Comparison of ENCODE assay signal across 1 cellular context in the genomic region with DNA sequence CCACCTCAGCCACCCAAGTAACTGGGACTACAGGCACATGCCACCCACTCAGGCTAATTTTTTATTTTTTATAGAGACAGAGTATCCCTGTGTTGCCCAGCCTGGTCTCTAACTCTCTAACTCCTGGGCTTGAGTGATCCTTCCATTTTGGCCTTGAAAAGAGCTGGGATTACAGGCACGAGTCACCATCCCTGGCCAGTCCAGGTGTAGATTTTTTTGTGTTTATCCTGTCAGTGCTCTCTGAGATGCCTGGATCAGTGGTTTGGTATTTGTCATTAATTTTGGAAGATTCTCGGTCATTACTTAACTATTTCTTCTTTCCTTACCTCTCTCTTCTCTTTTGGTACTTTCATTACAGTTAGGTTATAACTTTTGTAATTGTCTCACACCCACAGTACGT.
TF ChIP-seq lines count a peak whose summit lies in the region.

No MANE protein-coding gene starts in this region.

TF ChIP-seq in IMR-90, 13 proteins besides CTCF, POLR2A, EP300 and RAD21:
- TF ChIP-seq, protein P1, sequence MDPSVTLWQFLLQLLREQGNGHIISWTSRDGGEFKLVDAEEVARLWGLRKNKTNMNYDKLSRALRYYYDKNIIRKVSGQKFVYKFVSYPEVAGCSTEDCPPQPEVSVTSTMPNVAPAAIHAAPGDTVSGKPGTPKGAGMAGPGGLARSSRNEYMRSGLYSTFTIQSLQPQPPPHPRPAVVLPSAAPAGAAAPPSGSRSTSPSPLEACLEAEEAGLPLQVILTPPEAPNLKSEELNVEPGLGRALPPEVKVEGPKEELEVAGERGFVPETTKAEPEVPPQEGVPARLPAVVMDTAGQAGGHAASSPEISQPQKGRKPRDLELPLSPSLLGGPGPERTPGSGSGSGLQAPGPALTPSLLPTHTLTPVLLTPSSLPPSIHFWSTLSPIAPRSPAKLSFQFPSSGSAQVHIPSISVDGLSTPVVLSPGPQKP (IDR thresholded peaks at IDR 0.05; ENCODE audit: borderline replicate concordance, low read depth, low read length) = no peak
- TF ChIP-seq SMC3 (IDR thresholded peaks at IDR 0.05; ENCODE audit: low read depth, low read length) = no peak
- TF ChIP-seq CHD1 (IDR thresholded peaks at IDR 0.05; ENCODE audit: low read depth, low read length) = no peak
- no peak for TF ChIP-seq MXI1 (IDR thresholded peaks at IDR 0.05; ENCODE audit: borderline replicate concordance, low read depth, low read length)
- no peak for TF ChIP-seq RCOR1 (IDR thresholded peaks at IDR 0.05; ENCODE audit: insufficient replicate concordance, low read length)
- no peak for TF ChIP-seq RFX5 (IDR thresholded peaks at IDR 0.05; ENCODE audit: low read depth, low read length)
- no peak for TF ChIP-seq BHLHE40 (IDR thresholded peaks at IDR 0.05; ENCODE audit: low read depth, low read length)
- no peak for TF ChIP-seq MAFK (IDR thresholded peaks at IDR 0.05; ENCODE audit: low read depth, low read length)
- TF ChIP-seq NFE2L2 (IDR thresholded peaks at IDR 0.05; ENCODE audit: low read depth, low read length) = no peak
- TF ChIP-seq CEBPB (IDR thresholded peaks at IDR 0.05; ENCODE audit: low read depth, low read length) = no peak
- no peak for TF ChIP-seq MAZ (IDR thresholded peaks at IDR 0.05; ENCODE audit: borderline replicate concordance, low read depth, low read length)
- TF ChIP-seq FOS (IDR thresholded peaks at IDR 0.05; ENCODE audit: low read depth, low read length) = no peak
- TF ChIP-seq USF2 (IDR thresholded peaks at IDR 0.05; ENCODE audit: low read depth, low read length) = no peak
